Comparison of ENCODE assay signal across 12 cellular contexts in genomic region chr1:160705824-160706223, GRCh38. TPM values are rescaled to one million over a fixed set of nuclear protein-coding genes. Genes with fewer than 3 reads are reported as not detected.
DNase-seq lines count a peak whose midpoint lies in the region; ATAC-seq and TF ChIP-seq lines count a peak whose summit lies in the region.
"Not testable (repeated sequence)": the region's sequence is repeated elsewhere in the genome, so short reads cannot be mapped to it uniquely, and the experiment has no call there.
"Had no signal": no experiment of that assay in that cellular context is flagged by ENCODE, and none has a peak within 500 bp of the region (broad histone marks: within the 10 kb centered on the region; RNA-seq: fewer than 3 reads in every experiment).

No MANE protein-coding gene starts in this region.

- POLR2A ChIA-PET in OCI-LY7 (lab: Charles Lee) = interaction anchor here (0.7 to 1.9 kb wide), 2 partner anchors 33 to 91 kb away, joined by 3 to 5 read pairs; no protein-coding TSS in a partner anchor
- POLR2A ChIA-PET in activated CD8-positive, alpha-beta T cell treated with anti-CD3 and anti-CD28 coated beads for 36 hours (lab: Charles Lee) = interaction anchor here (0.6 to 7.6 kb wide), 3 partner anchors 22 to 54 kb away, joined by 3 to 43 read pairs (median 3); no protein-coding TSS in a partner anchor

- not testable (repeated sequence) for H3K27me3 Mint-ChIP-seq in IgD-negative memory B cell; activated CD8-positive, alpha-beta T cell treated with anti-CD3 and anti-CD28 coated beads for 36 hours; activated naive CD8-positive, alpha-beta T cell; stimulated activated naive B cell treated with anti-CD40 and anti-IgM and Interleukin-4, amounts not matched to agents 10 μg/mL and 1 μg/mL and 100 μg/mL, for 72 hours

- H3K4me3 Mint-ChIP-seq in IgD-negative memory B cell = peak overlapping the region in 3 of 4 donors; percentile 53 to 93 (median 78)
- H3K4me3 Mint-ChIP-seq in activated CD8-positive, alpha-beta T cell treated with anti-CD3 and anti-CD28 coated beads for 36 hours; activated naive CD8-positive, alpha-beta T cell: not testable (repeated sequence)
- peak overlapping the region; percentile 39 to 62 for H3K4me3 Mint-ChIP-seq in stimulated activated naive B cell treated with anti-CD40 and anti-IgM and Interleukin-4, amounts not matched to agents 10 μg/mL and 1 μg/mL and 100 μg/mL, for 72 hours

- intact Hi-C loops in OCI-LY7 (cut with micrococcal nuclease; ENCODE audit: unreplicated experiment); lower lobe of right lung (cut with DNase I): not testable (repeated sequence)
- intact Hi-C loops in activated CD8-positive, alpha-beta T cell treated with anti-CD3 and anti-CD28 coated beads for 36 hours (cut with micrococcal nuclease) = loop anchor here (5.0 kb wide), 2 partner anchors 34 to 64 kb away; no protein-coding TSS in a partner anchor

- peaks cover 100% of the 10 kb centered on the region for H3K79me2 ChIP-seq in OCI-LY7 (ENCODE audit: insufficient read depth, low read depth, low read length)

- ATAC-seq in activated CD8-positive, alpha-beta T cell treated with anti-CD3 and anti-CD28 coated beads for 36 hours = peak; percentile 22
- ATAC-seq in lower lobe of right lung; stimulated activated naive B cell treated with anti-CD40 and anti-IgM and Interleukin-4, amounts not matched to agents 10 μg/mL and 1 μg/mL and 100 μg/mL, for 72 hours (replicated peaks): not testable (repeated sequence)

- H3K4me1 Mint-ChIP-seq in IgD-negative memory B cell = peaks cover 38 to 55% (median 40%) of the 10 kb centered on the region in 3 donors
- H3K4me1 Mint-ChIP-seq in activated CD8-positive, alpha-beta T cell treated with anti-CD3 and anti-CD28 coated beads for 36 hours (ENCODE audit: low read depth) = peaks cover 54% of the 10 kb centered on the region
- peaks cover 52% of the 10 kb centered on the region for H3K4me1 Mint-ChIP-seq in activated naive CD8-positive, alpha-beta T cell (ENCODE audit: low read depth)
- H3K4me1 Mint-ChIP-seq in stimulated activated naive B cell treated with anti-CD40 and anti-IgM and Interleukin-4, amounts not matched to agents 10 μg/mL and 1 μg/mL and 100 μg/mL, for 72 hours = peaks cover 37 to 53% of the 10 kb centered on the region in 2 donors

- not testable (repeated sequence) for H3K36me3 Mint-ChIP-seq in IgD-negative memory B cell
- H3K36me3 Mint-ChIP-seq in activated CD8-positive, alpha-beta T cell treated with anti-CD3 and anti-CD28 coated beads for 36 hours (ENCODE audit: low read depth) = peaks cover 54% of the 10 kb centered on the region
- H3K36me3 Mint-ChIP-seq in activated naive CD8-positive, alpha-beta T cell = peaks cover 39% of the 10 kb centered on the region
- peaks cover 38 to 56% of the 10 kb centered on the region in 2 donors for H3K36me3 Mint-ChIP-seq in stimulated activated naive B cell treated with anti-CD40 and anti-IgM and Interleukin-4, amounts not matched to agents 10 μg/mL and 1 μg/mL and 100 μg/mL, for 72 hours

- H3K36me3 ChIP-seq in GM06990 (ENCODE audit: control insufficient read depth, insufficient read depth, low read length) = peaks cover 16% of the 10 kb centered on the region
- H3K36me3 ChIP-seq in OCI-LY7 (ENCODE audit: insufficient read depth, low read length) = peaks cover 82% of the 10 kb centered on the region
- not testable (repeated sequence) for H3K36me3 ChIP-seq in lower lobe of right lung

- H3K4me2 ChIP-seq in OCI-LY7 (ENCODE audit: low read length) = peak overlapping the region; percentile 51

- CTCF ChIA-PET in OCI-LY7 (lab: Charles Lee; ENCODE audit: unreplicated experiment) = not testable (repeated sequence)
- CTCF ChIA-PET in activated CD8-positive, alpha-beta T cell treated with anti-CD3 and anti-CD28 coated beads for 36 hours (lab: Charles Lee) = interaction anchor here (0.8 to 7.9 kb wide), 6 partner anchors 14 to 63 kb away, joined by 3 to 106 read pairs (median 5); no protein-coding TSS in a partner anchor

- peak overlapping the region in 1 of 3 donors; percentile 72 for H3K27ac Mint-ChIP-seq in IgD-negative memory B cell
- H3K27ac Mint-ChIP-seq in activated CD8-positive, alpha-beta T cell treated with anti-CD3 and anti-CD28 coated beads for 36 hours = not testable (repeated sequence)
- peak overlapping the region; percentile 87 for H3K27ac Mint-ChIP-seq in activated naive CD8-positive, alpha-beta T cell
- peak overlapping the region; percentile 74 for H3K27ac Mint-ChIP-seq in stimulated activated naive B cell treated with anti-CD40 and anti-IgM and Interleukin-4, amounts not matched to agents 10 μg/mL and 1 μg/mL and 100 μg/mL, for 72 hours

- not testable (repeated sequence) for BruUV-seq in OCI-LY7 (replicated peaks; lab: Mats Ljungman, UMichigan)

- H3K27ac ChIP-seq in OCI-LY7 (ENCODE audit: low read depth, low read length, poor library complexity, severe bottlenecking) = not testable (repeated sequence)
- H3K27ac ChIP-seq in lower lobe of right lung = peak overlapping the region; percentile 21

- H2AFZ ChIP-seq in OCI-LY7 (ENCODE audit: low read length) = not testable (repeated sequence)

- H4K20me1 ChIP-seq in OCI-LY7 (ENCODE audit: insufficient read depth, low read length) = 0 out of 2 replicates have a peak, but pooled peaks cover 11% of the 10 kb centered on the region

- H3K4me3 ChIP-seq in GM06990 (replicated peaks; ENCODE audit: low read depth, low read length) (peak overlapping the region; percentile 43), lower lobe of right lung (peak overlapping the region; percentile 2)
- H3K4me3 ChIP-seq in OCI-LY7 (ENCODE audit: low read depth, low read length, poor library complexity, severe bottlenecking) = not testable (repeated sequence)

- H3K27me3 ChIP-seq in GM06990 (replicated peaks; ENCODE audit: control insufficient read depth, insufficient read depth, low read length); lower lobe of right lung (ENCODE audit: low read depth): not testable (repeated sequence)

- H3K4me1 ChIP-seq in OCI-LY7 (ENCODE audit: insufficient read depth, low read length, poor library complexity, severe bottlenecking) (peaks cover 64% of the 10 kb centered on the region), lower lobe of right lung (peaks cover 38% of the 10 kb centered on the region)

- peak; percentile 13 for TF ChIP-seq CTCF in GM06990 (IDR thresholded peaks at IDR 0.05; ENCODE audit: insufficient read depth, low read length, poor library complexity, severe bottlenecking)
- peak; percentile 47 for TF ChIP-seq CTCF in OCI-LY7 (conservative IDR thresholded peaks at IDR 0.05; ENCODE audit: low read length)
- TF ChIP-seq CTCF in activated CD8-positive, alpha-beta T cell treated with anti-CD3 and anti-CD28 coated beads for 36 hours (IDR thresholded peaks at IDR 0.05); lower lobe of right lung (IDR thresholded peaks at IDR 0.05): not testable (repeated sequence)

- DNase-seq in GM06990 (ENCODE audit: extremely low read depth, insufficient read length); OCI-LY7 (ENCODE audit: low spot score); activated CD8-positive, alpha-beta T cell treated with anti-CD3 and anti-CD28 coated beads for 36 hours; lower lobe of right lung; stimulated activated naive B cell treated with anti-CD40 and anti-IgM and Interleukin-4, amounts not matched to agents 10 μg/mL and 1 μg/mL and 100 μg/mL, for 72 hours: not testable (repeated sequence)

- H3K9me3 ChIP-seq in OCI-LY7 (ENCODE audit: low read length); lower lobe of right lung: not testable (repeated sequence)

- H3K9me2 ChIP-seq in OCI-LY7 (ENCODE audit: insufficient read depth, low read length) = not testable (repeated sequence)

- not testable (repeated sequence) for H3K9me3 Mint-ChIP-seq in IgD-negative memory B cell; activated CD8-positive, alpha-beta T cell treated with anti-CD3 and anti-CD28 coated beads for 36 hours; activated naive CD8-positive, alpha-beta T cell (ENCODE audit: low read depth); stimulated activated naive B cell treated with anti-CD40 and anti-IgM and Interleukin-4, amounts not matched to agents 10 μg/mL and 1 μg/mL and 100 μg/mL, for 72 hours

RNA-seq across cellular contexts. Expression of gene CD48, which starts 5.8 kb away (rescaled TPM):
- polyA plus RNA-seq in IgD-negative memory B cell = 129 TPM
- total RNA-seq in OCI-LY7 (2014; rRNA removed; shearing (Covaris generic)) = 131 and 150 TPM in 2 replicates
- total RNA-seq in OCI-LY7 (2022) (131 and 149 TPM in 2 replicates), lower lobe of right lung (26.3 TPM)
- total RNA-seq in activated CD8-positive, alpha-beta T cell treated with anti-CD3 and anti-CD28 coated beads for 36 hours = 100 to 1,000 TPM; 379 to 388 TPM
- total RNA-seq: HT1080, PC-3, SK-MEL-5 had no signal
- polyA plus RNA-seq: AG04450, BJ had no signal

RNA-seq across cellular contexts. Expression of gene SLAMF7, which starts 33.2 kb away (rescaled TPM):
- polyA plus RNA-seq in IgD-negative memory B cell = 26.8 TPM
- total RNA-seq in OCI-LY7 (2014; rRNA removed; shearing (Covaris generic)) = not detected in 2 replicates
- not detected in 2 replicates for total RNA-seq in OCI-LY7 (2022)
- 10 to 100 TPM; 90.0 to 93.5 TPM for total RNA-seq in activated CD8-positive, alpha-beta T cell treated with anti-CD3 and anti-CD28 coated beads for 36 hours
- 7.9 TPM for total RNA-seq in lower lobe of right lung
- polyA plus RNA-seq: AG04450, BJ had no signal

RNA-seq across cellular contexts. Expression of gene SLAMF1, which starts 59.0 kb away (rescaled TPM):
- polyA plus RNA-seq in IgD-negative memory B cell = 17.2 TPM
- 0.32 and 0.36 TPM in 2 replicates for total RNA-seq in OCI-LY7 (2014; rRNA removed; shearing (Covaris generic))
- 0.42 and 0.72 TPM in 2 replicates for total RNA-seq in OCI-LY7 (2022)
- total RNA-seq in activated CD8-positive, alpha-beta T cell treated with anti-CD3 and anti-CD28 coated beads for 36 hours = 10 to 100 TPM; 65.9 to 67.8 TPM
- total RNA-seq in lower lobe of right lung = 1.4 TPM
- total RNA-seq: PC-3, SK-MEL-5 had no signal
- polyA plus RNA-seq: AG04450, BJ had no signal

Comparison
In these comparisons a context has a peak if more than half of its experiments do, and no peak if none do; other contexts are left out.
1. RNA of gene SLAMF7, which starts 33.2 kb away (total RNA-seq): 90.0 to 93.5 TPM in activated CD8-positive, alpha-beta T cell treated with anti-CD3 and anti-CD28 coated beads for 36 hours; 7.9 TPM in lower lobe of right lung (single experiment) and not detected in OCI-LY7; every median in the first group is over 10 times any median in the second.
2. RNA of gene SLAMF1, which starts 59.0 kb away (total RNA-seq): 65.9 to 67.8 TPM in activated CD8-positive, alpha-beta T cell treated with anti-CD3 and anti-CD28 coated beads for 36 hours; 1.4 TPM in lower lobe of right lung (single experiment) and 0.32 to 0.72 TPM in OCI-LY7; every median in the first group is over 10 times any median in the second.